Comparison of ENCODE assay signal across 24 cellular contexts in the genomic region with DNA sequence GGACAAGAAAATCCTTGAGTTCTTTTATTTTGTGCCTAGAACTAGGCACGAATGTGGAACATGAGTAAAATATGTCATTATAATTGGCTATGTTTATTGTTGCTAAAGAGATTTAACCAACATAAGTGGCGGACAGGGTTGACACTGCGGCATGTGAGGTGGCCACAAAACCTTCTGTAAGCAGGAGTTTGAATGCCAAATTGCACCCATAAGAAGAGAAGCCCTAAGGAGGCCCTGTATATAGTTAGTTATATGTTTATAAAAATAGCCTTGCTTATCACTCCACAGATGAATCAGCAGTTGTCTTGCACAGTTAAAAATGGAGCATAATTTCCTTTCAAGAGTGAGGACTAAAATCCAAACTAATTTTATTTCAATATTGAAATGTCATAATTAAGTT.
"Had no signal": no experiment of that assay in that cellular context is flagged by ENCODE, and none has a peak within 500 bp of the region (broad histone marks: within the 10 kb centered on the region; RNA-seq: fewer than 3 reads in every experiment).

No MANE protein-coding gene starts in this region.

- DNase-seq: Karpas-422; KG1; MG63; NCI-H1092; NCI-H1105 treated with DMSO at 0.1 percent for 48 hours; NCI-H1417 treated with DMSO at 0.1 percent for 48 hours; NCI-H146; NCI-H1694 treated with DMSO at 0.1 percent for 48 hours; NCI-H1930; NCI-H2081 treated with DMSO at 0.1 percent for 48 hours; NCI-H2171; NCI-H226; NCI-H446; NCI-H510A; NCI-H524 treated with DMSO at 0.1 percent for 48 hours; NCI-H69; NCI-H774; NK-92 treated with Interleukin-12 subunit alpha and Interleukin-12 subunit beta, amount 100 ng/mL, for 24 hours; PC-9; Peyer's patch; SHP77 treated with DMSO at 0.1 percent for 48 hours; SJCRH30 had no signal

- H3K27ac ChIP-seq: PC-9, Peyer's patch, SJCRH30 had no signal

- H3K4me2 ChIP-seq: PC-9 had no signal

- H3K4me1 ChIP-seq: Peyer's patch, SJCRH30 had no signal

- H3K9me3 ChIP-seq: MG63, Peyer's patch, SJCRH30 had no signal

- ATAC-seq: Right ventricle myocardium inferior, SK-N-SH treated with all-trans-retinoic acid at 6 μM for 48 hours had no signal

- H3K27me3 ChIP-seq: MG63, Peyer's patch, SJCRH30 had no signal

- H2AFZ ChIP-seq: PC-9 had no signal

- H3K36me3 ChIP-seq: MG63, Peyer's patch, SJCRH30 had no signal

- H3K4me3 ChIP-seq: MG63, PC-9, Peyer's patch, SJCRH30 had no signal
